ENCODE assay signal across 2 cellular contexts in genomic region chr6:28958561-28959243, GRCh38. TPM values are rescaled to one million over a fixed set of nuclear protein-coding genes. Genes with fewer than 3 reads are reported as not detected.
"Had no signal": no experiment of that assay in that cellular context is flagged by ENCODE, and none has a peak within 500 bp of the region (broad histone marks: within the 10 kb centered on the region; RNA-seq: fewer than 3 reads in every experiment).

No MANE protein-coding gene starts in this region.

RNA-seq across cellular contexts. Expression of gene ZNF311, which starts 46.4 kb away (rescaled TPM):
- total RNA-seq: OCI-LY7, SJCRH30 had no signal
